34 cellular contexts compared by ENCODE assay signal in the genomic region with DNA sequence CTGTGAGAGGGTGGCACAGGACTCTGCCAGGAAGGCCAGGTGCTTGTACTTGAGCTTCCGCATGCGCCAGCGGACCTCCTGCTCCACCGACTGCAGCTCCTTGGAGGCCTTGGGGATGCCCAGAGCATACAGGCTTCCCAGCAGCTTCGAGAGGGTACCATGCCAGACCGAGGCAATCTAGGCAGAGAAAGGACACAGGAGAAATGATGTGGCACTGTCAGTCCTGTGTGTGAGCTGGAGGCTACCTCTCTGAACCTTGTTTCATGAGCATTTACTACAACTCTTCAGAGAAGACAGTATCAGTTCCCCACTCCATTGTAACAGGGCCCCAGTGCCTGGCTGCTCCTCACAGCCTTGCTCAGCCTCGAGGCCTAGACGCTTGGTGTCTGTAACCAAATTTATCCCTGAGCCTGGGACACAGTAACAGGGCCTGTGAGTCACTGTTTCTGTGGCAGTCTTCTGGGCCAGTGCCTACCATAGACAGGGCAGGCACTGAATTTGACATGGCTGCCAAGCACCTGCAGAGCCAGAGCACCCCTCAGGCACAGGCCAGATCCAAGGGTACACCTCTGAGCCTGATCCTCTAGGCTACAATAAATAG. TPM values are rescaled to one million over a fixed set of nuclear protein-coding genes. Genes with fewer than 3 reads are reported as not detected.
DNase-seq lines count a peak whose midpoint lies in the region; ATAC-seq and TF ChIP-seq lines count a peak whose summit lies in the region.
"Had no signal": no experiment of that assay in that cellular context is flagged by ENCODE, and none has a peak within 500 bp of the region (broad histone marks: within the 10 kb centered on the region; RNA-seq: fewer than 3 reads in every experiment).

No MANE protein-coding gene starts in this region.

- H3K9me3 Mint-ChIP-seq in activated naive CD8-positive, alpha-beta T cell (ENCODE audit: low read depth): no peaks in the 10 kb centered on the region
- no peaks in the 10 kb centered on the region for H3K9me3 Mint-ChIP-seq in activated naive CD8-positive, alpha-beta T cell treated with anti-CD3 and anti-CD28 coated beads for 36 hours
- no peaks in the 10 kb centered on the region for H3K9me3 Mint-ChIP-seq in endodermal cell

- intact Hi-C loops in body of pancreas (cut with DNase I): loop anchor here (10.0 kb wide), 1 partner anchor 101 kb away; a partner anchor contains a TSS

- no peaks in the 10 kb centered on the region for H3K4me1 ChIP-seq in endodermal cell (ENCODE audit: control insufficient read depth, insufficient read depth, low read length)
- H3K4me1 ChIP-seq in body of pancreas: peaks cover 23% of the 10 kb centered on the region
- H3K4me1 ChIP-seq: BE2C had no signal

- no peak for DNase-seq in activated naive CD8-positive, alpha-beta T cell treated with anti-CD3 and anti-CD28 coated beads for 36 hours
- DNase-seq in MV-4-11 (lab: John Stamatoyannopoulos, UW): peak; percentile 33
- DNase-seq in endodermal cell: peak; percentile 18
- no peak for DNase-seq in stimulated activated naive CD8-positive, alpha-beta T cell treated with anti-CD3 and anti-CD28 coated beads, Interleukin-15, Interleukin-2, amounts not matched to agents 100 U/mL and 50 U/mL, for 24 hours
- DNase-seq in body of pancreas: no peak
- no peak for DNase-seq in stimulated activated CD8-positive, alpha-beta memory T cell treated with anti-CD3 and anti-CD28 coated beads, Interleukin-4, amount 100 ng/mL, for 48 hours
- no peak for DNase-seq in GF-D8 (lab: John Stamatoyannopoulos, UW)
- DNase-seq: ACHN; activated CD4-positive, alpha-beta T cell treated with anti-CD3 and anti-CD28 coated beads, Interleukin-2, amount 50 U/mL, for 4 hours; activated CD4-positive, CD25-positive, alpha-beta regulatory T cell; activated CD8-positive, alpha-beta memory T cell treated with anti-CD3 and anti-CD28 coated beads, Interleukin-2, amount 50 U/mL, for 48 hours; activated gamma-delta T cell; BE2C; H7; hippocampal formation; KG1; mammary epithelial cell; MG63; NCI-H1417 treated with DMSO at 0.1 percent for 48 hours; NCI-H2081 treated with DMSO at 0.1 percent for 48 hours; NCI-H226; NCI-H526 treated with DMSO at 0.1 percent for 48 hours; SHP77; small intestine; stimulated activated CD4-positive, alpha-beta T cell treated with anti-CD3 and anti-CD28 coated beads, Interleukin-1b, Interleukin-23, amount 100 ng/mL, for 48 hours; T-helper 17 cell; transverse colon had no signal

- H3K27me3 Mint-ChIP-seq in activated naive CD8-positive, alpha-beta T cell: no peaks in the 10 kb centered on the region
- H3K27me3 Mint-ChIP-seq in activated naive CD8-positive, alpha-beta T cell treated with anti-CD3 and anti-CD28 coated beads for 36 hours: no peaks in the 10 kb centered on the region
- H3K27me3 Mint-ChIP-seq in endodermal cell (ENCODE audit: insufficient read depth): no peaks in the 10 kb centered on the region
- H3K27me3 Mint-ChIP-seq: T-helper 17 cell had no signal

- H3K27ac ChIP-seq in endodermal cell (ENCODE audit: low read depth, low read length): no peak overlapping the region
- no peak overlapping the region for H3K27ac ChIP-seq in body of pancreas
- H3K27ac ChIP-seq: gastroesophageal sphincter, HL-60, transverse colon had no signal

- peaks cover 53% of the 10 kb centered on the region for H3K4me1 Mint-ChIP-seq in activated naive CD8-positive, alpha-beta T cell (ENCODE audit: low read depth)
- H3K4me1 Mint-ChIP-seq in activated naive CD8-positive, alpha-beta T cell treated with anti-CD3 and anti-CD28 coated beads for 36 hours: peaks cover 37% of the 10 kb centered on the region
- peaks cover 6% of the 10 kb centered on the region for H3K4me1 Mint-ChIP-seq in endodermal cell

- ATAC-seq in stimulated activated naive CD8-positive, alpha-beta T cell treated with anti-CD3 and anti-CD28 coated beads, Interleukin-15, Interleukin-2, amounts not matched to agents 100 U/mL and 50 U/mL, for 24 hours: peak; percentile 63
- ATAC-seq in body of pancreas: no peak
- ATAC-seq: gastroesophageal sphincter, T-helper 17 cell had no signal

- peaks cover 87% of the 10 kb centered on the region for H3K36me3 ChIP-seq in endodermal cell (ENCODE audit: control insufficient read depth, insufficient read depth, low read length)
- H3K36me3 ChIP-seq in body of pancreas (replicated peaks in 1 of 2; ENCODE audit: insufficient read depth in 1 of 2, low read depth in 2 of 2): peaks cover 20 to 57% of the 10 kb centered on the region in 2 donors

- H3K36me3 Mint-ChIP-seq in activated naive CD8-positive, alpha-beta T cell: peaks cover 12% of the 10 kb centered on the region
- H3K36me3 Mint-ChIP-seq in activated naive CD8-positive, alpha-beta T cell treated with anti-CD3 and anti-CD28 coated beads for 36 hours: peaks cover 46% of the 10 kb centered on the region
- peaks cover 70% of the 10 kb centered on the region for H3K36me3 Mint-ChIP-seq in endodermal cell (ENCODE audit: low read depth)

- TF ChIP-seq CTCF in endodermal cell (conservative IDR thresholded peaks at IDR 0.05) (no peak), body of pancreas (IDR thresholded peaks at IDR 0.05) (no peak)

- H3K27me3 ChIP-seq in endodermal cell (ENCODE audit: control insufficient read depth, insufficient read depth, low read length, poor library complexity, severe bottlenecking): no peaks in the 10 kb centered on the region
- no peaks in the 10 kb centered on the region for H3K27me3 ChIP-seq in body of pancreas
- H3K27me3 ChIP-seq: BE2C, gastroesophageal sphincter, MG63, transverse colon had no signal

- H3K4me3 Mint-ChIP-seq in activated naive CD8-positive, alpha-beta T cell: peak overlapping the region; percentile 47
- H3K4me3 Mint-ChIP-seq in activated naive CD8-positive, alpha-beta T cell treated with anti-CD3 and anti-CD28 coated beads for 36 hours: no peak overlapping the region
- H3K4me3 Mint-ChIP-seq in endodermal cell: no peak overlapping the region
- H3K4me3 Mint-ChIP-seq: T-helper 17 cell had no signal

- H3K4me3 ChIP-seq in endodermal cell (ENCODE audit: low read length) (no peak overlapping the region), body of pancreas (no peak overlapping the region)
- H3K4me3 ChIP-seq: gastroesophageal sphincter, MG63, transverse colon had no signal

- TF ChIP-seq POLR2A in body of pancreas (IDR thresholded peaks at IDR 0.05): no peak

- H3K9me3 ChIP-seq in endodermal cell (ENCODE audit: control insufficient read depth, low read length): no peaks in the 10 kb centered on the region
- no peaks in the 10 kb centered on the region for H3K9me3 ChIP-seq in body of pancreas
- H3K9me3 ChIP-seq: BE2C, gastroesophageal sphincter, MG63, transverse colon had no signal

- no peak overlapping the region for H3K9ac ChIP-seq in endodermal cell (ENCODE audit: extremely low read depth, low read length, poor library complexity, severe bottlenecking)

- H3K27ac Mint-ChIP-seq in activated naive CD8-positive, alpha-beta T cell: no peak overlapping the region
- H3K27ac Mint-ChIP-seq in activated naive CD8-positive, alpha-beta T cell treated with anti-CD3 and anti-CD28 coated beads for 36 hours: no peak overlapping the region
- H3K27ac Mint-ChIP-seq in endodermal cell: no peak overlapping the region
- H3K27ac Mint-ChIP-seq: T-helper 17 cell had no signal

- 95 to 100% methylated on average over 2 to 8 of the region's 8 CpGs for WGBS in endodermal cell (ENCODE audit: insufficient coverage in 1 of 2, insufficient read length in 1 of 2), 2 experiments
- WGBS in body of pancreas, 2 donors: 86% methylated on average over 8 of the region's 8 CpGs; no CpG with 5 or more reads in 1 of the 2 donors

RNA-seq across cellular contexts. Expression of a gene that starts 5.8 kb away (rescaled TPM):
- 100 to 1,000 TPM; 205 to 207 TPM for total RNA-seq in activated naive CD8-positive, alpha-beta T cell treated with anti-CD3 and anti-CD28 coated beads for 36 hours
- 10 to 100 TPM; 66.7 to 95.9 TPM for total RNA-seq in endodermal cell
- 52.1 TPM for polyA plus RNA-seq in endodermal cell (2013, experiment 1 of 2)
- 54.2 TPM for polyA plus RNA-seq in endodermal cell (2013, experiment 2 of 2)
- total RNA-seq in body of pancreas: 10 to 100 TPM; 14.0 to 81.4 TPM

RNA-seq across cellular contexts. Expression of a gene that starts 16.9 kb away (rescaled TPM):
- under 1 TPM; 0.35 to 0.50 TPM for total RNA-seq in activated naive CD8-positive, alpha-beta T cell treated with anti-CD3 and anti-CD28 coated beads for 36 hours
- total RNA-seq in endodermal cell (1 to 10 TPM; 5.8 to 6.7 TPM), body of pancreas (1 to 10 TPM in 1 of 2 donors, under 1 TPM in 1; 0.78 to 1.6 TPM)
- 25.0 TPM for polyA plus RNA-seq in endodermal cell (2013, experiment 1 of 2)
- 21.5 TPM for polyA plus RNA-seq in endodermal cell (2013, experiment 2 of 2)

RNA-seq across cellular contexts. Expression of a gene that starts 51.9 kb away (rescaled TPM):
- total RNA-seq in activated naive CD8-positive, alpha-beta T cell treated with anti-CD3 and anti-CD28 coated beads for 36 hours: not detected
- not detected for total RNA-seq in endodermal cell
- not detected for polyA plus RNA-seq in endodermal cell (2013, experiment 1 of 2)
- not detected for polyA plus RNA-seq in endodermal cell (2013, experiment 2 of 2)
- total RNA-seq in body of pancreas: 10 to 100 TPM; 14.0 to 23.1 TPM
- total RNA-seq: endothelial cell of umbilical vein, mammary epithelial cell, osteocyte had no signal
- polyA plus RNA-seq: endothelial cell of umbilical vein, fibroblast of lung, mammary epithelial cell, neural cell had no signal

Comparison
In these comparisons a context has a peak if more than half of its experiments do, and no peak if none do; other contexts are left out.
1. DNase-seq: peak in MV-4-11 (single experiment) and endodermal cell (single experiment); none in activated naive CD8-positive, alpha-beta T cell treated with anti-CD3 and anti-CD28 coated beads for 36 hours (single experiment), stimulated activated naive CD8-positive, alpha-beta T cell treated with anti-CD3 and anti-CD28 coated beads, Interleukin-15, Interleukin-2, amounts not matched to agents 100 U/mL and 50 U/mL, for 24 hours (single experiment), body of pancreas (0 of 4), stimulated activated CD8-positive, alpha-beta memory T cell treated with anti-CD3 and anti-CD28 coated beads, Interleukin-4, amount 100 ng/mL, for 48 hours (single experiment) and GF-D8 (single experiment).
2. RNA of a gene that starts 51.9 kb away (total RNA-seq): 14.0 to 23.1 TPM in body of pancreas; not detected in endodermal cell and not detected in activated naive CD8-positive, alpha-beta T cell treated with anti-CD3 and anti-CD28 coated beads for 36 hours; every median in the first group is over 10 times any median in the second.